ENCODE assay signal across 1 cellular context in the genomic region with DNA sequence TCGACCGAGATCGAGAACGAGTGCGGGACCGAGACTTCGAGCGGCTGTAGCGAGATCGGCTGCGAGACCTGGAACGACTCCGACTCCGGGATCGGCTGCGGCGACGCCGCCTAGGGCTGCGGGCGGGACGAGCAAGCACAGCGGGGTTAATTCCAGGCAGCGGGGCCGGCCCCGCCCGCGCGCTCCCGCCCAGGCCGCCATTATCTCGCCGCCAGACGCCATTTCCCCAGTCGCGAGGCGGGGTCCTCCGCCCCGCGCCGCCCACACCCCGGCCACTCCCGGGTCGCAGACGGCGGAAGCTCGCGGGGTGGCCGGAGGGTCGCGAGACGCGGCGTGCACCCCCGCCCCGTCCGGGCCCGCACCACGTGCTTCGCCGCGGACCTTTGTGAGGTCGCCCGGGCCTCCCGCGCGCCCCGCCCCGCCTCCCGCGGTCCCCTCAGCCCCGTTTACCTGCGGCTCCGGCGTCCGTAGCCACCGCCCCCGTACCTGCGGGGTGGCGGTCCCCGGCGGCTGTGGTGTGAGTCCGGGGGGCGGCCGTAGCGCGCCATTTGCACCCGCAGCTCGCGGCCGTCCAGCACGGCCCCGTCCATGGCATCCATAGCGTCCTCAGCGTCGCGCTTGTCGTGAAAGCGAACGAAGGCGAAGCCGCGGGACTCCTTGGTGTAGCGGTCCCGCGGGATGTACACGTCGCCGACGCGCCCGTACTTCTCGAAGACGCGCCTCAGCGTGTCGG.
TF ChIP-seq lines count a peak whose summit lies in the region.

No MANE protein-coding gene starts in this region.

TF ChIP-seq in HEK293, 187 proteins besides CTCF, POLR2A, EP300 and RAD21 (continued from another document and continues in another):
- TF ChIP-seq, protein P1, sequence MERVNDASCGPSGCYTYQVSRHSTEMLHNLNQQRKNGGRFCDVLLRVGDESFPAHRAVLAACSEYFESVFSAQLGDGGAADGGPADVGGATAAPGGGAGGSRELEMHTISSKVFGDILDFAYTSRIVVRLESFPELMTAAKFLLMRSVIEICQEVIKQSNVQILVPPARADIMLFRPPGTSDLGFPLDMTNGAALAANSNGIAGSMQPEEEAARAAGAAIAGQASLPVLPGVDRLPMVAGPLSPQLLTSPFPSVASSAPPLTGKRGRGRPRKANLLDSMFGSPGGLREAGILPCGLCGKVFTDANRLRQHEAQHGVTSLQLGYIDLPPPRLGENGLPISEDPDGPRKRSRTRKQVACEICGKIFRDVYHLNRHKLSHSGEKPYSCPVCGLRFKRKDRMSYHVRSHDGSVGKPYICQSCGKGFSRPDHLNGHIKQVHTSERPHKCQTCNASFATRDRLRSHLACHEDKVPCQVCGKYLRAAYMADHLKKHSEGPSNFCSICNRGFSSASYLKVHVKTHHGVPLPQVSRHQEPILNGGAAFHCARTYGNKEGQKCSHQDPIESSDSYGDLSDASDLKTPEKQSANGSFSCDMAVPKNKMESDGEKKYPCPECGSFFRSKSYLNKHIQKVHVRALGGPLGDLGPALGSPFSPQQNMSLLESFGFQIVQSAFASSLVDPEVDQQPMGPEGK (tag by site-specific recombination; IDR thresholded peaks at IDR 0.05), result peak; percentile 64
- no peak for TF ChIP-seq ZNF132 (tag by site-specific recombination; IDR thresholded peaks at IDR 0.05; ENCODE audit: borderline replicate concordance)
- no peak for TF ChIP-seq HOXC10 (CRISPR knock-in tag; IDR thresholded peaks at IDR 0.05)
- TF ChIP-seq KLF16 (tag by site-specific recombination; IDR thresholded peaks at IDR 0.05), result peak; percentile 60; the same call in 1 of the 2 replicates
- no peak for TF ChIP-seq ZNF335 (tag by site-specific recombination; conservative IDR thresholded peaks at IDR 0.05)
- TF ChIP-seq TSHZ1 (tag by site-specific recombination; IDR thresholded peaks at IDR 0.05; ENCODE audit: borderline replicate concordance), result no peak
- TF ChIP-seq ZNF112 (tag by site-specific recombination; IDR thresholded peaks at IDR 0.05), result no peak
- no peak for TF ChIP-seq ZBTB11 (tag by site-specific recombination; conservative IDR thresholded peaks at IDR 0.05; ENCODE audit: low read depth)
- no peak for TF ChIP-seq ZNF23 (tag by site-specific recombination; IDR thresholded peaks at IDR 0.05; ENCODE audit: borderline replicate concordance)
- TF ChIP-seq ZNF416 (tag by site-specific recombination; IDR thresholded peaks at IDR 0.05), result no peak
- TF ChIP-seq BCL11A (tag by site-specific recombination; IDR thresholded peaks at IDR 0.05; ENCODE audit: low read depth), result no peak
- TF ChIP-seq ZXDB (tag by site-specific recombination; IDR thresholded peaks at IDR 0.05), result no peak
- no peak for TF ChIP-seq ZNF621 (tag by site-specific recombination; IDR thresholded peaks at IDR 0.05)
- TF ChIP-seq ZNF394 (tag by site-specific recombination; IDR thresholded peaks at IDR 0.05; ENCODE audit: borderline replicate concordance), result no peak
- no peak for TF ChIP-seq ZNF169 (tag by site-specific recombination; IDR thresholded peaks at IDR 0.05)
- TF ChIP-seq REPIN1 (tag by site-specific recombination; IDR thresholded peaks at IDR 0.05; ENCODE audit: low read depth), result no peak
- no peak for TF ChIP-seq MZF1 (tag by site-specific recombination; IDR thresholded peaks at IDR 0.05; ENCODE audit: borderline replicate concordance)
- TF ChIP-seq ZNF2 (tag by site-specific recombination; IDR thresholded peaks at IDR 0.05), result no peak
- TF ChIP-seq ZNF514 (tag by site-specific recombination; IDR thresholded peaks at IDR 0.05), result no peak
- TF ChIP-seq, protein P2, sequence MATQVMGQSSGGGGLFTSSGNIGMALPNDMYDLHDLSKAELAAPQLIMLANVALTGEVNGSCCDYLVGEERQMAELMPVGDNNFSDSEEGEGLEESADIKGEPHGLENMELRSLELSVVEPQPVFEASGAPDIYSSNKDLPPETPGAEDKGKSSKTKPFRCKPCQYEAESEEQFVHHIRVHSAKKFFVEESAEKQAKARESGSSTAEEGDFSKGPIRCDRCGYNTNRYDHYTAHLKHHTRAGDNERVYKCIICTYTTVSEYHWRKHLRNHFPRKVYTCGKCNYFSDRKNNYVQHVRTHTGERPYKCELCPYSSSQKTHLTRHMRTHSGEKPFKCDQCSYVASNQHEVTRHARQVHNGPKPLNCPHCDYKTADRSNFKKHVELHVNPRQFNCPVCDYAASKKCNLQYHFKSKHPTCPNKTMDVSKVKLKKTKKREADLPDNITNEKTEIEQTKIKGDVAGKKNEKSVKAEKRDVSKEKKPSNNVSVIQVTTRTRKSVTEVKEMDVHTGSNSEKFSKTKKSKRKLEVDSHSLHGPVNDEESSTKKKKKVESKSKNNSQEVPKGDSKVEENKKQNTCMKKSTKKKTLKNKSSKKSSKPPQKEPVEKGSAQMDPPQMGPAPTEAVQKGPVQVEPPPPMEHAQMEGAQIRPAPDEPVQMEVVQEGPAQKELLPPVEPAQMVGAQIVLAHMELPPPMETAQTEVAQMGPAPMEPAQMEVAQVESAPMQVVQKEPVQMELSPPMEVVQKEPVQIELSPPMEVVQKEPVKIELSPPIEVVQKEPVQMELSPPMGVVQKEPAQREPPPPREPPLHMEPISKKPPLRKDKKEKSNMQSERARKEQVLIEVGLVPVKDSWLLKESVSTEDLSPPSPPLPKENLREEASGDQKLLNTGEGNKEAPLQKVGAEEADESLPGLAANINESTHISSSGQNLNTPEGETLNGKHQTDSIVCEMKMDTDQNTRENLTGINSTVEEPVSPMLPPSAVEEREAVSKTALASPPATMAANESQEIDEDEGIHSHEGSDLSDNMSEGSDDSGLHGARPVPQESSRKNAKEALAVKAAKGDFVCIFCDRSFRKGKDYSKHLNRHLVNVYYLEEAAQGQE (tag by site-specific recombination; IDR thresholded peaks at IDR 0.05), result no peak
- TF ChIP-seq, protein P3, sequence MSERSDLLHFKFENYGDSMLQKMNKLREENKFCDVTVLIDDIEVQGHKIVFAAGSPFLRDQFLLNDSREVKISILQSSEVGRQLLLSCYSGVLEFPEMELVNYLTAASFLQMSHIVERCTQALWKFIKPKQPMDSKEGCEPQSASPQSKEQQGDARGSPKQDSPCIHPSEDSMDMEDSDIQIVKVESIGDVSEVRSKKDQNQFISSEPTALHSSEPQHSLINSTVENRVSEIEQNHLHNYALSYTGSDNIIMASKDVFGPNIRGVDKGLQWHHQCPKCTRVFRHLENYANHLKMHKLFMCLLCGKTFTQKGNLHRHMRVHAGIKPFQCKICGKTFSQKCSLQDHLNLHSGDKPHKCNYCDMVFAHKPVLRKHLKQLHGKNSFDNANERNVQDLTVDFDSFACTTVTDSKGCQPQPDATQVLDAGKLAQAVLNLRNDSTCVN (tag by site-specific recombination; optimal IDR thresholded peaks at IDR 0.05), result peak; percentile 90
- no peak for TF ChIP-seq GLI4 (tag by site-specific recombination; IDR thresholded peaks at IDR 0.05)
- TF ChIP-seq ZSCAN23 (tag by site-specific recombination; IDR thresholded peaks at IDR 0.05), result no peak
- no peak for TF ChIP-seq ZNF530 (tag by site-specific recombination; IDR thresholded peaks at IDR 0.05; ENCODE audit: low read depth)
- no peak for TF ChIP-seq ZNF571 (tag by site-specific recombination; IDR thresholded peaks at IDR 0.05)
- no peak for TF ChIP-seq ZNF350 (tag by site-specific recombination; IDR thresholded peaks at IDR 0.05)
- peak; percentile 20; the same call in 1 of the 2 replicates for TF ChIP-seq BCL11B (tag by site-specific recombination; IDR thresholded peaks at IDR 0.05; ENCODE audit: low read depth)
- TF ChIP-seq ZNF624 (tag by site-specific recombination; IDR thresholded peaks at IDR 0.05), result no peak
- no peak for TF ChIP-seq ZNF521 (tag by site-specific recombination; IDR thresholded peaks at IDR 0.05)
- TF ChIP-seq ZNF324 (tag by site-specific recombination; IDR thresholded peaks at IDR 0.05), result no peak
- peak; percentile 49; the same call in 1 of the 2 replicates for TF ChIP-seq ZNF677 (tag by site-specific recombination; IDR thresholded peaks at IDR 0.05)
- no peak for TF ChIP-seq ZNF513 (tag by site-specific recombination; IDR thresholded peaks at IDR 0.05)
- TF ChIP-seq EGR2 (tag by site-specific recombination; IDR thresholded peaks at IDR 0.05; ENCODE audit: low read depth), result peak; percentile 72
- no peak for TF ChIP-seq ZNF529 (tag by site-specific recombination; IDR thresholded peaks at IDR 0.05; ENCODE audit: insufficient replicate concordance)
- TF ChIP-seq ZNF704 (tag by site-specific recombination; IDR thresholded peaks at IDR 0.05), result no peak
- no peak for TF ChIP-seq ZNF138 (tag by site-specific recombination; IDR thresholded peaks at IDR 0.05; ENCODE audit: borderline replicate concordance)
- no peak for TF ChIP-seq ZNF433 (tag by site-specific recombination; IDR thresholded peaks at IDR 0.05; ENCODE audit: low read depth)
- peak; percentile 99 for TF ChIP-seq ZNF645 (tag by site-specific recombination; IDR thresholded peaks at IDR 0.05)
- no peak for TF ChIP-seq ZNF366 (tag by site-specific recombination; conservative IDR thresholded peaks at IDR 0.05)
- no peak for TF ChIP-seq ZNF37A (tag by site-specific recombination; IDR thresholded peaks at IDR 0.05)
- peak; percentile 93 for TF ChIP-seq KLF1 (tag by site-specific recombination; IDR thresholded peaks at IDR 0.05)
- TF ChIP-seq PRDM1 (tag by site-specific recombination; IDR thresholded peaks at IDR 0.05), result no peak
- no peak for TF ChIP-seq SCRT2 (tag by site-specific recombination; IDR thresholded peaks at IDR 0.05)
- no peak for TF ChIP-seq MYNN (tag by site-specific recombination; IDR thresholded peaks at IDR 0.05; ENCODE audit: borderline replicate concordance)
- TF ChIP-seq ZNF768 (tag by site-specific recombination; IDR thresholded peaks at IDR 0.05), result no peak
